ENCODE assay signal across 8 cellular contexts in the genomic region with DNA sequence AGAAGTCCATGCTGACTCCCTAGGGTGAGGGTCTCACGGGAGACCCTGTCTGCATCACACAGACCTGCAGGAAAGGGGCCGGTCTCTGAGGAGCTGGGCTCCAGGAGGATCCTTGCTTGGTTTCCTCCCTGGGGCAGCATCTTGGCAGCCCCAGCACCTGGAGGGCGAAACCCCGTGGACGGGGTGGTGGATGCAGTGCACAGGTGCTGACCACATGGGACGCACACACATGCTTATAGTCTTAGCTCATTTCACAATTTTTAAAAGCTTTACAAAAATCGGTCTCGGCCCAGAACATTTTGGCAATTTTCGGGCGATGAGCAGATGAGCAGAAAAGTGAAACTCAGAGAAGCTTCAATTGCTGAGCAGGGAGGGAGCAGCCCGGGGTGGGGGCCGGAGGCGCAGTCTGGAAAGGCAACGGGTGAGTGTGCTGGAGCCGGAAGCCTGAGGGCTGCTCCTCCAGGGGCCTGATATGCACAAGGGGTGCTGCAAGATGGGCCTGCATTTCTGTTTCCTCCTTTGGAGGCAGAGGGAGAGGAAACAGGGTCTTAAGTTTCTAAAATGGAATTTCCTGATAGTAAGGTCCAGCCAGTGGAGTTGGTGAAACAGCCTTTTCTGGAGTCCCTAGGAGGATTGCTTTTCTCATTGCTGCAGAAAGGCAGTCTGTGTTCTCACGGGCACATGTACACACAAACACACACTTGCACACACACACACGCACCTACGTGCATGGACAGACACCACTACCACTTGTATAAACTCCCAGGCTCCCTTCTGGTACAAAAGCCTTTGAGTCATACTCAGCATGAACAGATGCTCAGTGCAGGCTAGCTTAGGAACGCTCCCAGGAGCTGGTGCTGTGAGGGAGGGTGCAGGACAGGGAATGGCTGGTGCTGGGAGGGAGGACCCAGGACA.
DNase-seq lines count a peak whose midpoint lies in the region; ATAC-seq and TF ChIP-seq lines count a peak whose summit lies in the region.

No MANE protein-coding gene starts in this region.

- H3K9ac ChIP-seq in BLaER1 treated with 17β-estradiol and CSF1 and Interleukin-3, amounts not matched to agents 10 nM and 100 nM = peak overlapping the region; percentile 20 to 82 (median 70); a peak in 20 of 22 replicates

- BruUV-seq in Calu3 (replicated peaks; lab: Mats Ljungman, UMichigan) = no TSS peak

- H3K9me3 ChIP-seq in BLaER1 treated with 17β-estradiol and CSF1 and Interleukin-3, amounts not matched to agents 10 nM and 100 nM (replicated peaks in 1 of 11) = peaks cover 0 to 24% (median 0%) of the 10 kb centered on the region in 11 experiments; a peak in 10 of 22 replicates

- CTCF ChIA-PET in Calu3 (lab: Charles Lee) = no interaction called here

- peaks cover 5 to 17% (median 15%) of the 10 kb centered on the region in 11 experiments; a peak in 18 of 22 replicates for H3K36me3 ChIP-seq in BLaER1 treated with 17β-estradiol and CSF1 and Interleukin-3, amounts not matched to agents 10 nM and 100 nM

- peak overlapping the region in 9 of 11 experiments; percentile 39 to 84 (median 80); a peak in 18 of 22 replicates for H3K27ac ChIP-seq in BLaER1 treated with 17β-estradiol and CSF1 and Interleukin-3, amounts not matched to agents 10 nM and 100 nM

- intact Hi-C loops in Calu3 (cut with micrococcal nuclease; ENCODE audit: unreplicated experiment) = no loop called here

- H3K27me3 ChIP-seq in BLaER1 treated with 17β-estradiol and CSF1 and Interleukin-3, amounts not matched to agents 10 nM and 100 nM = no peaks in the 10 kb centered on the region

- H3K27me3 Mint-ChIP-seq in glutamatergic neuron (ENCODE audit: unreplicated experiment) = peaks cover 14% of the 10 kb centered on the region
- peaks cover 13% of the 10 kb centered on the region for H3K27me3 Mint-ChIP-seq in Calu3 (ENCODE audit: unreplicated experiment)

- ATAC-seq in GM19467 (IDR thresholded peaks at IDR 0.05; ENCODE audit: unreplicated experiment) = peak; percentile 47
- no peak for ATAC-seq in GM18517 (IDR thresholded peaks at IDR 0.05; ENCODE audit: unreplicated experiment)

- DNase-seq in RPMI8226 (peak; percentile 65), glutamatergic neuron (no peak), H4 (ENCODE audit: low spot score) (no peak), Calu3 (no peak), hypothalamus (lab: John Stamatoyannopoulos, UW) (no peak)

- no peaks in the 10 kb centered on the region for H4K20me1 ChIP-seq in BLaER1 treated with 17β-estradiol and CSF1 and Interleukin-3, amounts not matched to agents 10 nM and 100 nM

- H3K4me1 ChIP-seq in BLaER1 treated with 17β-estradiol and CSF1 and Interleukin-3, amounts not matched to agents 10 nM and 100 nM = peaks cover 57 to 100% (median 96%) of the 10 kb centered on the region in 10 experiments

- H3K4me1 Mint-ChIP-seq in glutamatergic neuron (ENCODE audit: low read depth, unreplicated experiment) = peaks cover 7% of the 10 kb centered on the region
- no peaks in the 10 kb centered on the region for H3K4me1 Mint-ChIP-seq in Calu3 (ENCODE audit: low read depth, unreplicated experiment)

- H3K36me3 Mint-ChIP-seq in glutamatergic neuron (ENCODE audit: unreplicated experiment) (peaks cover 19% of the 10 kb centered on the region), Calu3 (ENCODE audit: insufficient read depth, unreplicated experiment) (peaks cover 25% of the 10 kb centered on the region)

- H3K4me2 ChIP-seq in BLaER1 treated with 17β-estradiol and CSF1 and Interleukin-3, amounts not matched to agents 10 nM and 100 nM = peak overlapping the region; percentile 89 to 100 (median 97)

- H3K4me3 Mint-ChIP-seq in glutamatergic neuron (ENCODE audit: unreplicated experiment) (no peak overlapping the region), Calu3 (ENCODE audit: low read depth, unreplicated experiment) (no peak overlapping the region)

- H3K9me3 Mint-ChIP-seq in glutamatergic neuron (ENCODE audit: unreplicated experiment) (peaks cover 10% of the 10 kb centered on the region), Calu3 (ENCODE audit: low read depth, unreplicated experiment) (no peaks in the 10 kb centered on the region)

- no peak for TF ChIP-seq CTCF in glutamatergic neuron (IDR thresholded peaks at IDR 0.05; ENCODE audit: partially characterized antibody, unreplicated experiment)
- TF ChIP-seq CTCF in Calu3 (IDR thresholded peaks at IDR 0.05; ENCODE audit: unreplicated experiment) = no peak

- H3K27ac Mint-ChIP-seq in glutamatergic neuron (ENCODE audit: unreplicated experiment) (peak overlapping the region; percentile 43), Calu3 (ENCODE audit: unreplicated experiment) (no peak overlapping the region)

- peak overlapping the region; percentile 28 to 64 (median 54) for H3K4me3 ChIP-seq in BLaER1 treated with 17β-estradiol and CSF1 and Interleukin-3, amounts not matched to agents 10 nM and 100 nM
